In genomic region chr9:122112238-122112637, GRCh38 we compare ENCODE assay signal across 11 cellular contexts. TPM values are rescaled to one million over a fixed set of nuclear protein-coding genes. Genes with fewer than 3 reads are reported as not detected.
"Had no signal": no experiment of that assay in that cellular context is flagged by ENCODE, and none has a peak within 500 bp of the region (broad histone marks: within the 10 kb centered on the region; RNA-seq: fewer than 3 reads in every experiment).

No MANE protein-coding gene starts in this region.

- H3K4me3 Mint-ChIP-seq: HFFc6 had no signal

- H3K4me3 ChIP-seq: GM23248, HAP-1, K562 had no signal

- H3K36me3 ChIP-seq: HAP-1 had no signal

- H3K27ac Mint-ChIP-seq: HFFc6 had no signal

- H3K4me1 ChIP-seq: HAP-1 had no signal

- DNase-seq: GM23248, GOT3, H7, HFFc6, IMR-90, KG1 had no signal

- H3K9me3 ChIP-seq: HAP-1 had no signal

- ATAC-seq: HCT116, K562 had no signal

- H3K9me3 Mint-ChIP-seq: HFFc6 had no signal

- H3K27ac ChIP-seq: GM23248 had no signal

- H2AFZ ChIP-seq: GM23248 had no signal

- H3K9ac ChIP-seq: GM23248 had no signal

RNA-seq across cellular contexts. Expression of gene MORN5, which starts 47.5 kb away (rescaled TPM):
- total RNA-seq: GM23248, H4, H7, HFFc6, HT-29, IMR-90, K562 had no signal
- polyA plus RNA-seq: GM23248, IMR-90, K562 had no signal
